ENCODE assay signal across 1 cellular context in genomic region chr15:52295421-52295991, GRCh38.
TF ChIP-seq lines count a peak whose summit lies in the region.

MYO5C (minus strand) TSS chr15:52295804; CDS start chr15:52295636, 168 bp downstream.

TF ChIP-seq in HepG2, 621 proteins besides CTCF, POLR2A, EP300 and RAD21 (continued from another document and continues in another):
- TF ChIP-seq, protein P1, sequence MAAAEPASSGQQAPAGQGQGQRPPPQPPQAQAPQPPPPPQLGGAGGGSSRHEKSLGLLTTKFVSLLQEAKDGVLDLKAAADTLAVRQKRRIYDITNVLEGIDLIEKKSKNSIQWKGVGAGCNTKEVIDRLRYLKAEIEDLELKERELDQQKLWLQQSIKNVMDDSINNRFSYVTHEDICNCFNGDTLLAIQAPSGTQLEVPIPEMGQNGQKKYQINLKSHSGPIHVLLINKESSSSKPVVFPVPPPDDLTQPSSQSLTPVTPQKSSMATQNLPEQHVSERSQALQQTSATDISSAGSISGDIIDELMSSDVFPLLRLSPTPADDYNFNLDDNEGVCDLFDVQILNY (CRISPR knock-in tag; conservative IDR thresholded peaks at IDR 0.05) = peak; percentile 84; the same call in 1 of the 2 replicates
- TF ChIP-seq ZFP41 (CRISPR knock-in tag; IDR thresholded peaks at IDR 0.05; ENCODE audit: borderline replicate concordance) (peak; percentile 13; the same call in 1 of the 2 replicates), ZNF543 (CRISPR knock-in tag; IDR thresholded peaks at IDR 0.05) (peak; percentile 25; the same call in 1 of the 2 replicates), REL (CRISPR knock-in tag; conservative IDR thresholded peaks at IDR 0.05) (no peak), SOX5 (CRISPR knock-in tag; IDR thresholded peaks at IDR 0.05; ENCODE audit: borderline replicate concordance) (peak; percentile 12; the same call in 1 of the 2 replicates), ASH2L (IDR thresholded peaks at IDR 0.05; ENCODE audit: insufficient read length, low read depth, low read length) (peak; percentile 51), GMEB2 (CRISPR knock-in tag; IDR thresholded peaks at IDR 0.05; ENCODE audit: low read depth) (no peak), MTA1 (CRISPR knock-in tag; IDR thresholded peaks at IDR 0.05; ENCODE audit: borderline replicate concordance) (peak; percentile 48; the same call in 1 of the 2 replicates), PHF20 (CRISPR knock-in tag; IDR thresholded peaks at IDR 0.05) (peak; percentile 41; the same call in 1 of the 2 replicates), DRAP1 (CRISPR knock-in tag; IDR thresholded peaks at IDR 0.05) (peak; percentile 83), POLR2G (IDR thresholded peaks at IDR 0.05; ENCODE audit: low read depth, low read length) (peak; percentile 72), ZMYM2 (CRISPR knock-in tag; IDR thresholded peaks at IDR 0.05) (no peak), POLR2AphosphoS5 (IDR thresholded peaks at IDR 0.05; ENCODE audit: low read depth, low read length) (peak; percentile 64; the same call in 1 of the 2 replicates), ZNF891 (CRISPR knock-in tag; IDR thresholded peaks at IDR 0.05) (no peak), ZGPAT (CRISPR knock-in tag; IDR thresholded peaks at IDR 0.05) (peak; percentile 62; the same call in 1 of the 2 replicates), ZNF784 (CRISPR knock-in tag; IDR thresholded peaks at IDR 0.05; ENCODE audit: borderline replicate concordance) (0 out of 2 replicates have a peak, but pooled peaks have one; percentile 52), ZNF607 (CRISPR knock-in tag; IDR thresholded peaks at IDR 0.05; ENCODE audit: borderline replicate concordance) (peak; percentile 86), SIN3B (IDR thresholded peaks at IDR 0.05; ENCODE audit: low read length) (no peak), ZFP82 (CRISPR knock-in tag; IDR thresholded peaks at IDR 0.05; ENCODE audit: borderline replicate concordance) (peak; percentile 35; the same call in 1 of the 2 replicates), BCLAF1 (IDR thresholded peaks at IDR 0.05) (no peak), ZNF576 (CRISPR knock-in tag; IDR thresholded peaks at IDR 0.05) (peak; percentile 71; the same call in 1 of the 2 replicates)
- TF ChIP-seq, protein P2, sequence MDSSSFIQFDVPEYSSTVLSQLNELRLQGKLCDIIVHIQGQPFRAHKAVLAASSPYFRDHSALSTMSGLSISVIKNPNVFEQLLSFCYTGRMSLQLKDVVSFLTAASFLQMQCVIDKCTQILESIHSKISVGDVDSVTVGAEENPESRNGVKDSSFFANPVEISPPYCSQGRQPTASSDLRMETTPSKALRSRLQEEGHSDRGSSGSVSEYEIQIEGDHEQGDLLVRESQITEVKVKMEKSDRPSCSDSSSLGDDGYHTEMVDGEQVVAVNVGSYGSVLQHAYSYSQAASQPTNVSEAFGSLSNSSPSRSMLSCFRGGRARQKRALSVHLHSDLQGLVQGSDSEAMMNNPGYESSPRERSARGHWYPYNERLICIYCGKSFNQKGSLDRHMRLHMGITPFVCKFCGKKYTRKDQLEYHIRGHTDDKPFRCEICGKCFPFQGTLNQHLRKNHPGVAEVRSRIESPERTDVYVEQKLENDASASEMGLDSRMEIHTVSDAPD (CRISPR knock-in tag; IDR thresholded peaks at IDR 0.05) = 0 out of 2 replicates have a peak, but pooled peaks have one; percentile 50
- TF ChIP-seq, protein P3, sequence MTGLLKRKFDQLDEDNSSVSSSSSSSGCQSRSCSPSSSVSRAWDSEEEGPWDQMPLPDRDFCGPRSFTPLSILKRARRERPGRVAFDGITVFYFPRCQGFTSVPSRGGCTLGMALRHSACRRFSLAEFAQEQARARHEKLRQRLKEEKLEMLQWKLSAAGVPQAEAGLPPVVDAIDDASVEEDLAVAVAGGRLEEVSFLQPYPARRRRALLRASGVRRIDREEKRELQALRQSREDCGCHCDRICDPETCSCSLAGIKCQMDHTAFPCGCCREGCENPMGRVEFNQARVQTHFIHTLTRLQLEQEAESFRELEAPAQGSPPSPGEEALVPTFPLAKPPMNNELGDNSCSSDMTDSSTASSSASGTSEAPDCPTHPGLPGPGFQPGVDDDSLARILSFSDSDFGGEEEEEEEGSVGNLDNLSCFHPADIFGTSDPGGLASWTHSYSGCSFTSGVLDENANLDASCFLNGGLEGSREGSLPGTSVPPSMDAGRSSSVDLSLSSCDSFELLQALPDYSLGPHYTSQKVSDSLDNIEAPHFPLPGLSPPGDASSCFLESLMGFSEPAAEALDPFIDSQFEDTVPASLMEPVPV (CRISPR knock-in tag; IDR thresholded peaks at IDR 0.05) = peak; percentile 79
- TF ChIP-seq, protein P4, sequence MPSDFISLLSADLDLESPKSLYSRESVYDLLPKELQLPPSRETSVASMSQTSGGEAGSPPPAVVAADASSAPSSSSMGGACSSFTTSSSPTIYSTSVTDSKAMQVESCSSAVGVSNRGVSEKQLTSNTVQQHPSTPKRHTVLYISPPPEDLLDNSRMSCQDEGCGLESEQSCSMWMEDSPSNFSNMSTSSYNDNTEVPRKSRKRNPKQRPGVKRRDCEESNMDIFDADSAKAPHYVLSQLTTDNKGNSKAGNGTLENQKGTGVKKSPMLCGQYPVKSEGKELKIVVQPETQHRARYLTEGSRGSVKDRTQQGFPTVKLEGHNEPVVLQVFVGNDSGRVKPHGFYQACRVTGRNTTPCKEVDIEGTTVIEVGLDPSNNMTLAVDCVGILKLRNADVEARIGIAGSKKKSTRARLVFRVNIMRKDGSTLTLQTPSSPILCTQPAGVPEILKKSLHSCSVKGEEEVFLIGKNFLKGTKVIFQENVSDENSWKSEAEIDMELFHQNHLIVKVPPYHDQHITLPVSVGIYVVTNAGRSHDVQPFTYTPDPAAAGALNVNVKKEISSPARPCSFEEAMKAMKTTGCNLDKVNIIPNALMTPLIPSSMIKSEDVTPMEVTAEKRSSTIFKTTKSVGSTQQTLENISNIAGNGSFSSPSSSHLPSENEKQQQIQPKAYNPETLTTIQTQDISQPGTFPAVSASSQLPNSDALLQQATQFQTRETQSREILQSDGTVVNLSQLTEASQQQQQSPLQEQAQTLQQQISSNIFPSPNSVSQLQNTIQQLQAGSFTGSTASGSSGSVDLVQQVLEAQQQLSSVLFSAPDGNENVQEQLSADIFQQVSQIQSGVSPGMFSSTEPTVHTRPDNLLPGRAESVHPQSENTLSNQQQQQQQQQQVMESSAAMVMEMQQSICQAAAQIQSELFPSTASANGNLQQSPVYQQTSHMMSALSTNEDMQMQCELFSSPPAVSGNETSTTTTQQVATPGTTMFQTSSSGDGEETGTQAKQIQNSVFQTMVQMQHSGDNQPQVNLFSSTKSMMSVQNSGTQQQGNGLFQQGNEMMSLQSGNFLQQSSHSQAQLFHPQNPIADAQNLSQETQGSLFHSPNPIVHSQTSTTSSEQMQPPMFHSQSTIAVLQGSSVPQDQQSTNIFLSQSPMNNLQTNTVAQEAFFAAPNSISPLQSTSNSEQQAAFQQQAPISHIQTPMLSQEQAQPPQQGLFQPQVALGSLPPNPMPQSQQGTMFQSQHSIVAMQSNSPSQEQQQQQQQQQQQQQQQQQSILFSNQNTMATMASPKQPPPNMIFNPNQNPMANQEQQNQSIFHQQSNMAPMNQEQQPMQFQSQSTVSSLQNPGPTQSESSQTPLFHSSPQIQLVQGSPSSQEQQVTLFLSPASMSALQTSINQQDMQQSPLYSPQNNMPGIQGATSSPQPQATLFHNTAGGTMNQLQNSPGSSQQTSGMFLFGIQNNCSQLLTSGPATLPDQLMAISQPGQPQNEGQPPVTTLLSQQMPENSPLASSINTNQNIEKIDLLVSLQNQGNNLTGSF (CRISPR knock-in tag; IDR thresholded peaks at IDR 0.05) = no peak
- TF ChIP-seq, protein P5, sequence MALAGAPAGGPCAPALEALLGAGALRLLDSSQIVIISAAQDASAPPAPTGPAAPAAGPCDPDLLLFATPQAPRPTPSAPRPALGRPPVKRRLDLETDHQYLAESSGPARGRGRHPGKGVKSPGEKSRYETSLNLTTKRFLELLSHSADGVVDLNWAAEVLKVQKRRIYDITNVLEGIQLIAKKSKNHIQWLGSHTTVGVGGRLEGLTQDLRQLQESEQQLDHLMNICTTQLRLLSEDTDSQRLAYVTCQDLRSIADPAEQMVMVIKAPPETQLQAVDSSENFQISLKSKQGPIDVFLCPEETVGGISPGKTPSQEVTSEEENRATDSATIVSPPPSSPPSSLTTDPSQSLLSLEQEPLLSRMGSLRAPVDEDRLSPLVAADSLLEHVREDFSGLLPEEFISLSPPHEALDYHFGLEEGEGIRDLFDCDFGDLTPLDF (CRISPR knock-in tag; IDR thresholded peaks at IDR 0.05) = peak; percentile 94
- TF ChIP-seq, protein P6, sequence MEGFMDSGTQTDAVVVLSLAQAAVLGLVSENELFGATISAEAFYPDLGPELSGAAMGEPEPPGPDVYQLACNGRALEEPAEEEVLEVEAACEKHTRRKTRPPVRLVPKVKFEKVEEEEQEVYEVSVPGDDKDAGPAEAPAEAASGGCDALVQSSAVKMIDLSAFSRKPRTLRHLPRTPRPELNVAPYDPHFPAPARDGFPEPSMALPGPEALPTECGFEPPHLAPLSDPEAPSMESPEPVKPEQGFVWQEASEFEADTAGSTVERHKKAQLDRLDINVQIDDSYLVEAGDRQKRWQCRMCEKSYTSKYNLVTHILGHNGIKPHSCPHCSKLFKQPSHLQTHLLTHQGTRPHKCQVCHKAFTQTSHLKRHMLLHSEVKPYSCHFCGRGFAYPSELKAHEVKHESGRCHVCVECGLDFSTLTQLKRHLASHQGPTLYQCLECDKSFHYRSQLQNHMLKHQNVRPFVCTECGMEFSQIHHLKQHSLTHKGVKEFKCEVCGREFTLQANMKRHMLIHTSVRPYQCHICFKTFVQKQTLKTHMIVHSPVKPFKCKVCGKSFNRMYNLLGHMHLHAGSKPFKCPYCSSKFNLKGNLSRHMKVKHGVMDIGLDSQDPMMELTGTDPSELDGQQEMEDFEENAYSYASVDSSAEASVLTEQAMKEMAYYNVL (CRISPR knock-in tag; IDR thresholded peaks at IDR 0.05; ENCODE audit: borderline replicate concordance) = no peak
- TF ChIP-seq, protein P7, sequence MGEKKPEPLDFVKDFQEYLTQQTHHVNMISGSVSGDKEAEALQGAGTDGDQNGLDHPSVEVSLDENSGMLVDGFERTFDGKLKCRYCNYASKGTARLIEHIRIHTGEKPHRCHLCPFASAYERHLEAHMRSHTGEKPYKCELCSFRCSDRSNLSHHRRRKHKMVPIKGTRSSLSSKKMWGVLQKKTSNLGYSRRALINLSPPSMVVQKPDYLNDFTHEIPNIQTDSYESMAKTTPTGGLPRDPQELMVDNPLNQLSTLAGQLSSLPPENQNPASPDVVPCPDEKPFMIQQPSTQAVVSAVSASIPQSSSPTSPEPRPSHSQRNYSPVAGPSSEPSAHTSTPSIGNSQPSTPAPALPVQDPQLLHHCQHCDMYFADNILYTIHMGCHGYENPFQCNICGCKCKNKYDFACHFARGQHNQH (CRISPR knock-in tag; IDR thresholded peaks at IDR 0.05) = 0 out of 2 replicates have a peak, but pooled peaks have one; percentile 30
